ENCODE assay signal across 1 cellular context in the genomic region with DNA sequence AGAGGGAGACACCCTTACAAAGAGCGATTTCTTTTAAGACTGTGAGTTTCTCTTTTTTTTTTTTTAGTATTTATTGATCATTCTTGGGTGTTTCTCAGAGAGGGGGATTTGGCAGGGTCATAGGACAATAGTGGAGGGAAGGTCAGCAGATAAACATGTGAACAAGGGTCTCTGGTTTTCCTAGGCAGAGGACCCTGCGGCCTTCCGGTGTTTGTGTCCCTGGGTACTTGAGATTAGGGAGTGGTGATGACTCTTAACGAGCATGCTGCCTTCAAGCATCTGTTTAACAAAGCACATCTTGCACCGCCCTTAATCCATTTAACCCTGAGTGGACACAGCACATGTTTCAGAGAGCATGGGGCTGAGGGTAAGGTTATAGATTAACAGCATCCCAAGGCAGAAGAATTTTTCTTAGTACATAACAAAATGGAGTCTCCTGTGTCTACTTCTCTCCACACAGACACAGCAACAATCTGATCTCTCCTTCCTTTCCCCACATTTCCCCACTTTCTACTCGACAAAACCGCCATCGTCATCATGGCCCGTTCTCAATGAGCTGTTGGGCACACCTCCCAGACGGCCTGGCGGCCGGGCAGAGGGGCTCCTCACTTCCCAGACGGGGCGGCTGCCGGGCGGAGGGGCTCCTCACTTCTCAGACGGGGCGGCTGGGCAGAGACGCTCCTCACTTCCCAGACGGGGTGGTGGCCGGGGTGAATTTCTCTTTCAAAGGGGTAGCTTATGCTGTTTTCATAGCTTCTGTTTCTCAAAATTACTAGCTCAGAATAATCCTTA. TPM values are rescaled to one million over a fixed set of nuclear protein-coding genes. Genes with fewer than 3 reads are reported as not detected.
"Had no signal": no experiment of that assay in that cellular context is flagged by ENCODE, and none has a peak within 500 bp of the region (broad histone marks: within the 10 kb centered on the region; RNA-seq: fewer than 3 reads in every experiment).

No MANE protein-coding gene starts in this region.

RNA-seq across cellular contexts. Expression of gene MYO1G, which starts 13.4 kb away (rescaled TPM):
- total RNA-seq: glomerular endothelial cell had no signal
